Comparison of ENCODE assay signal across 9 cellular contexts in genomic region chr11:46259347-46259746, GRCh38. TPM values are rescaled to one million over a fixed set of nuclear protein-coding genes. Genes with fewer than 3 reads are reported as not detected.
"Had no signal": no experiment of that assay in that cellular context is flagged by ENCODE, and none has a peak within 500 bp of the region (broad histone marks: within the 10 kb centered on the region; RNA-seq: fewer than 3 reads in every experiment).

No MANE protein-coding gene starts in this region.

RNA-seq across cellular contexts. Expression of gene CREB3L1, which starts 18.1 kb away (rescaled TPM):
- total RNA-seq: activated B cell treated with CpG ODN at 0.5 μM for 24 hours; activated CD4-positive, alpha-beta memory T cell treated with anti-CD3 and anti-CD28 coated beads for 36 hours; activated CD4-positive, alpha-beta memory T cell treated with anti-CD3 and anti-CD28 coated beads, Interleukin-2, amount 10 ng/mL, durations not matched to agents 7 days and 5 days; activated CD4-positive, alpha-beta T cell treated with anti-CD3 and anti-CD28 coated beads, Interleukin-2, amount 10 ng/mL, durations not matched to agents 7 days and 5 days; activated CD8-positive, alpha-beta memory T cell treated with anti-CD3 and anti-CD28 coated beads for 36 hours; activated CD8-positive, alpha-beta memory T cell treated with anti-CD3 and anti-CD28 coated beads, Interleukin-2, amount 10 ng/mL, durations not matched to agents 7 days and 5 days; activated CD8-positive, alpha-beta T cell treated with anti-CD3 and anti-CD28 coated beads for 36 hours; activated CD8-positive, alpha-beta T cell treated with anti-CD3 and anti-CD28 coated beads, Interleukin-2, amount 10 ng/mL, durations not matched to agents 7 days and 5 days; T-helper 1 cell treated with Interleukin-12 subunit alpha and Interleukin-12 subunit beta and Interleukin-4 antibody, amounts not matched to agents 30 ng/mL and 1 ng/mL, for 36 hours had no signal
